Comparison of ENCODE assay signal across 1 cellular context in the genomic region with DNA sequence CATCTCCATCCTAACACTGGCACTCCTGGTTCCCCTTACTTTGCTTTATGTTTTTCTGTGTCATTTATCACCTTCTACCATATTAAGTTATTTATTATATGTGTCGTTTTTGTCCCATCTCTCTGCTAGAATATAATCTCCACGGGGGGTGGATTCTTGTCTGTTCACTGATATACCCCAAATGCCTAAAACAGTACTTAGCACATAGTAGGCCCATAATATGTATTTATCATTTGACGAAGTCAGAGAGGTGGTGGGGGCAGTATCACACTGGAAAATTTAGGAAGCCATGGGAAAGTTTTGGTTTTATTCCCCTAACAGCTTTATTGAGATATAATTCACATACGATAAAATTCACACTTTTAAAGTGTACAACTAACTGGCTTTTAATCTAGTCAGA.
TF ChIP-seq lines count a peak whose summit lies in the region.

No MANE protein-coding gene starts in this region.

TF ChIP-seq in GM23338, 12 proteins besides CTCF, POLR2A, EP300 and RAD21 (continued from another document):
- TF ChIP-seq, protein P1, sequence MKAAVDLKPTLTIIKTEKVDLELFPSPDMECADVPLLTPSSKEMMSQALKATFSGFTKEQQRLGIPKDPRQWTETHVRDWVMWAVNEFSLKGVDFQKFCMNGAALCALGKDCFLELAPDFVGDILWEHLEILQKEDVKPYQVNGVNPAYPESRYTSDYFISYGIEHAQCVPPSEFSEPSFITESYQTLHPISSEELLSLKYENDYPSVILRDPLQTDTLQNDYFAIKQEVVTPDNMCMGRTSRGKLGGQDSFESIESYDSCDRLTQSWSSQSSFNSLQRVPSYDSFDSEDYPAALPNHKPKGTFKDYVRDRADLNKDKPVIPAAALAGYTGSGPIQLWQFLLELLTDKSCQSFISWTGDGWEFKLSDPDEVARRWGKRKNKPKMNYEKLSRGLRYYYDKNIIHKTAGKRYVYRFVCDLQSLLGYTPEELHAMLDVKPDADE (IDR thresholded peaks at IDR 0.05): no peak
- TF ChIP-seq, protein P2, sequence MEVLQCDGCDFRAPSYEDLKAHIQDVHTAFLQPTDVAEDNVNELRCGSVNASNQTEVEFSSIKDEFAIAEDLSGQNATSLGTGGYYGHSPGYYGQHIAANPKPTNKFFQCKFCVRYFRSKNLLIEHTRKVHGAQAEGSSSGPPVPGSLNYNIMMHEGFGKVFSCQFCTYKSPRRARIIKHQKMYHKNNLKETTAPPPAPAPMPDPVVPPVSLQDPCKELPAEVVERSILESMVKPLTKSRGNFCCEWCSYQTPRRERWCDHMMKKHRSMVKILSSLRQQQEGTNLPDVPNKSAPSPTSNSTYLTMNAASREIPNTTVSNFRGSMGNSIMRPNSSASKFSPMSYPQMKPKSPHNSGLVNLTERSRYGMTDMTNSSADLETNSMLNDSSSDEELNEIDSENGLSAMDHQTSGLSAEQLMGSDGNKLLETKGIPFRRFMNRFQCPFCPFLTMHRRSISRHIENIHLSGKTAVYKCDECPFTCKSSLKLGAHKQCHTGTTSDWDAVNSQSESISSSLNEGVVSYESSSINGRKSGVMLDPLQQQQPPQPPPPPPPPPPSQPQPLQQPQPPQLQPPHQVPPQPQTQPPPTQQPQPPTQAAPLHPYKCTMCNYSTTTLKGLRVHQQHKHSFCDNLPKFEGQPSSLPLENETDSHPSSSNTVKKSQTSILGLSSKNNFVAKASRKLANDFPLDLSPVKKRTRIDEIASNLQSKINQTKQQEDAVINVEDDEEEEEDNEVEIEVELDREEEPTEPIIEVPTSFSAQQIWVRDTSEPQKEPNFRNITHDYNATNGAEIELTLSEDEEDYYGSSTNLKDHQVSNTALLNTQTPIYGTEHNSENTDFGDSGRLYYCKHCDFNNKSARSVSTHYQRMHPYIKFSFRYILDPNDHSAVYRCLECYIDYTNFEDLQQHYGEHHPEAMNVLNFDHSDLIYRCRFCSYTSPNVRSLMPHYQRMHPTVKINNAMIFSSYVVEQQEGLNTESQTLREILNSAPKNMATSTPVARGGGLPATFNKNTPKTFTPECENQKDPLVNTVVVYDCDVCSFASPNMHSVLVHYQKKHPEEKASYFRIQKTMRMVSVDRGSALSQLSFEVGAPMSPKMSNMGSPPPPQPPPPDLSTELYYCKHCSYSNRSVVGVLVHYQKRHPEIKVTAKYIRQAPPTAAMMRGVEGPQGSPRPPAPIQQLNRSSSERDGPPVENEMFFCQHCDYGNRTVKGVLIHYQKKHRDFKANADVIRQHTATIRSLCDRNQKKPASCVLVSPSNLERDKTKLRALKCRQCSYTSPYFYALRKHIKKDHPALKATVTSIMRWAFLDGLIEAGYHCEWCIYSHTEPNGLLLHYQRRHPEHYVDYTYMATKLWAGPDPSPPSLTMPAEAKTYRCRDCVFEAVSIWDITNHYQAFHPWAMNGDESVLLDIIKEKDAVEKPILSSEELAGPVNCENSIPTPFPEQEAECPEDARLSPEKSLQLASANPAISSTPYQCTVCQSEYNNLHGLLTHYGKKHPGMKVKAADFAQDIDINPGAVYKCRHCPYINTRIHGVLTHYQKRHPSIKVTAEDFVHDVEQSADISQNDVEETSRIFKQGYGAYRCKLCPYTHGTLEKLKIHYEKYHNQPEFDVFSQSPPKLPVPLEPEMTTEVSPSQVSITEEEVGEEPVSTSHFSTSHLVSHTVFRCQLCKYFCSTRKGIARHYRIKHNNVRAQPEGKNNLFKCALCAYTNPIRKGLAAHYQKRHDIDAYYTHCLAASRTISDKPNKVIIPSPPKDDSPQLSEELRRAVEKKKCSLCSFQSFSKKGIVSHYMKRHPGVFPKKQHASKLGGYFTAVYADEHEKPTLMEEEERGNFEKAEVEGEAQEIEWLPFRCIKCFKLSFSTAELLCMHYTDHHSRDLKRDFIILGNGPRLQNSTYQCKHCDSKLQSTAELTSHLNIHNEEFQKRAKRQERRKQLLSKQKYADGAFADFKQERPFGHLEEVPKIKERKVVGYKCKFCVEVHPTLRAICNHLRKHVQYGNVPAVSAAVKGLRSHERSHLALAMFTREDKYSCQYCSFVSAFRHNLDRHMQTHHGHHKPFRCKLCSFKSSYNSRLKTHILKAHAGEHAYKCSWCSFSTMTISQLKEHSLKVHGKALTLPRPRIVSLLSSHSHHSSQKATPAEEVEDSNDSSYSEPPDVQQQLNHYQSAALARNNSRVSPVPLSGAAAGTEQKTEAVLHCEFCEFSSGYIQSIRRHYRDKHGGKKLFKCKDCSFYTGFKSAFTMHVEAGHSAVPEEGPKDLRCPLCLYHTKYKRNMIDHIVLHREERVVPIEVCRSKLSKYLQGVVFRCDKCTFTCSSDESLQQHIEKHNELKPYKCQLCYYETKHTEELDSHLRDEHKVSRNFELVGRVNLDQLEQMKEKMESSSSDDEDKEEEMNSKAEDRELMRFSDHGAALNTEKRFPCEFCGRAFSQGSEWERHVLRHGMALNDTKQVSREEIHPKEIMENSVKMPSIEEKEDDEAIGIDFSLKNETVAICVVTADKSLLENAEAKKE (CRISPR knock-in tag; IDR thresholded peaks at IDR 0.05): no peak
- TF ChIP-seq ZNF114 (CRISPR knock-in tag; IDR thresholded peaks at IDR 0.05): no peak
- no peak for TF ChIP-seq NANOG (IDR thresholded peaks at IDR 0.05; ENCODE audit: borderline replicate concordance)
- no peak for TF ChIP-seq ZNF331 (CRISPR knock-in tag; IDR thresholded peaks at IDR 0.05; ENCODE audit: low read depth)
- TF ChIP-seq STAT1 (IDR thresholded peaks at IDR 0.05; ENCODE audit: unreplicated experiment): no peak
- TF ChIP-seq JUNB (IDR thresholded peaks at IDR 0.05; ENCODE audit: unreplicated experiment): no peak
- no peak for TF ChIP-seq EZH2phosphoT487 (IDR thresholded peaks at IDR 0.05; ENCODE audit: unreplicated experiment)
- TF ChIP-seq CREB1 (CRISPR knock-in tag; IDR thresholded peaks at IDR 0.05; ENCODE audit: low read depth): no peak
- TF ChIP-seq POLR2AphosphoS5 (IDR thresholded peaks at IDR 0.05; ENCODE audit: low read depth): no peak
- no peak for TF ChIP-seq EZH2 (IDR thresholded peaks at IDR 0.05; ENCODE audit: low read depth, unreplicated experiment)
